In genomic region chr20:46566125-46566524, GRCh38 we compare ENCODE assay signal across 25 cellular contexts. TPM values are rescaled to one million over a fixed set of nuclear protein-coding genes. Genes with fewer than 3 reads are reported as not detected.
A peak's percentile ranks its signal among the peaks of the same experiment; 100 is the strongest.
DNase-seq lines count a peak whose midpoint lies in the region; ATAC-seq, FAIRE-seq and TF ChIP-seq lines count a peak whose summit lies in the region.
"Had no signal": no experiment of that assay in that cellular context is flagged by ENCODE, and none has a peak within 500 bp of the region (broad histone marks: within the 10 kb centered on the region; RNA-seq: fewer than 3 reads in every experiment).

No MANE protein-coding gene starts in this region.

- no peak overlapping the region for H4K8ac ChIP-seq in neuronal stem cell (ENCODE audit: low read depth, low read length)

- H3K36me3 ChIP-seq in RWPE2 (ENCODE audit: low read depth) (no peaks in the 10 kb centered on the region), neuronal stem cell (replicated peaks in 1 of 2; ENCODE audit: control insufficient read depth in 2 of 2, insufficient read depth in 2 of 2, low read length in 2 of 2) (no peaks in the 10 kb centered on the region)
- H3K36me3 ChIP-seq: BE2C; BLaER1 treated with 17β-estradiol and CSF1 and Interleukin-3, amounts not matched to agents 10 nM and 100 nM had no signal

- peaks cover 3% of the 10 kb centered on the region for H3K4me1 Mint-ChIP-seq in CD14-positive monocyte
- H3K4me1 Mint-ChIP-seq: CD4-positive, alpha-beta memory T cell had no signal

- peak; percentile 21 for DNase-seq in CD14-positive monocyte (ENCODE audit: low spot score)
- peak; percentile 72 for DNase-seq in RWPE2 (ENCODE audit: low spot score)
- no peak for DNase-seq in neuronal stem cell (ENCODE audit: low spot score)
- DNase-seq in urothelium cell line (ENCODE audit: low spot score): no peak
- no peak for DNase-seq in NCI-H1930 (lab: John Stamatoyannopoulos, UW)
- DNase-seq: 8988T; ACHN; AML-193; BE2C; Calu3; CD4-positive, alpha-beta memory T cell; COR-L47; DMS53; DMS79 treated with DMSO at 0.1 percent for 48 hours; GF-D8; HCEC 1CT had no signal

- H3K4me3 ChIP-seq in RWPE2 (ENCODE audit: severe bottlenecking) (no peak overlapping the region), neuronal stem cell (ENCODE audit: low read length in 2 of 2) (no peak overlapping the region)
- H3K4me3 ChIP-seq: A549; BLaER1 treated with 17β-estradiol and CSF1 and Interleukin-3, amounts not matched to agents 10 nM and 100 nM; GM23338 had no signal

- no peak overlapping the region for H3K4ac ChIP-seq in neuronal stem cell (ENCODE audit: low read length)

- no peaks in the 10 kb centered on the region for H3K79me1 ChIP-seq in neuronal stem cell (ENCODE audit: low read depth, low read length)

- WGBS in neuronal stem cell (ENCODE audit: extremely low coverage in 2 of 2, insufficient read length in 2 of 2, insufficient replicate concordance in 1 of 2), 2 donors: no CpG with 5 or more reads among the region's 10 CpGs

- H2BK12ac ChIP-seq in neuronal stem cell (ENCODE audit: low read length): no peak overlapping the region

- TF ChIP-seq CTCF in CD14-positive monocyte (IDR thresholded peaks at IDR 0.05) (no peak), RWPE2 (IDR thresholded peaks at IDR 0.05; ENCODE audit: poor library complexity, severe bottlenecking) (no peak)

- H3K23ac ChIP-seq in neuronal stem cell (ENCODE audit: low read depth, low read length, poor library complexity): peak overlapping the region; percentile 48

- peak overlapping the region; percentile 89 for H2BK15ac ChIP-seq in neuronal stem cell (ENCODE audit: low read length)

- intact Hi-C loops in CD14-positive monocyte (cut with micrococcal nuclease): no loop called here

- no peak overlapping the region for H3K4me2 ChIP-seq in neuronal stem cell (ENCODE audit: insufficient read depth, low read length, poor library complexity, severe bottlenecking)
- H3K4me2 ChIP-seq: A549; BLaER1 treated with 17β-estradiol and CSF1 and Interleukin-3, amounts not matched to agents 10 nM and 100 nM; GM23338 had no signal

- no peak overlapping the region for H2BK120ac ChIP-seq in neuronal stem cell (ENCODE audit: low read depth, low read length)

- no peaks in the 10 kb centered on the region for H3K9me3 Mint-ChIP-seq in CD14-positive monocyte
- H3K9me3 Mint-ChIP-seq: CD4-positive, alpha-beta memory T cell; GM23338 had no signal

- no peaks in the 10 kb centered on the region for H3K4me1 ChIP-seq in RWPE2 (ENCODE audit: insufficient read depth, poor library complexity, severe bottlenecking)
- peaks cover 13 to 19% of the 10 kb centered on the region in 2 donors for H3K4me1 ChIP-seq in neuronal stem cell (ENCODE audit: control insufficient read depth in 2 of 2, insufficient read depth in 1 of 2, low read depth in 1 of 2, low read length in 2 of 2)
- H3K4me1 ChIP-seq: BE2C had no signal

- no peak overlapping the region for H2BK5ac ChIP-seq in neuronal stem cell (ENCODE audit: low read length)

- peak overlapping the region; percentile 46 for H3K9ac ChIP-seq in neuronal stem cell (ENCODE audit: low read depth, low read length, poor library complexity)
- H3K9ac ChIP-seq: BLaER1 treated with 17β-estradiol and CSF1 and Interleukin-3, amounts not matched to agents 10 nM and 100 nM had no signal

- FAIRE-seq in urothelium cell line (lab: Jason Lieb, UNC): peak; percentile 9
- FAIRE-seq: A549, GM12891, GM18507, GM19239, H54 had no signal

- no peaks in the 10 kb centered on the region for H3K27me3 ChIP-seq in RWPE2 (ENCODE audit: insufficient read depth, poor library complexity, severe bottlenecking)
- peaks cover 0 to 1% (median 0%) of the 10 kb centered on the region in 3 experiments for H3K27me3 ChIP-seq in neuronal stem cell (ENCODE audit: control insufficient read depth in 3 of 3, insufficient read depth in 3 of 3, low read depth in 1 of 3, low read length in 3 of 3)
- H3K27me3 ChIP-seq: BE2C; BLaER1 treated with 17β-estradiol and CSF1 and Interleukin-3, amounts not matched to agents 10 nM and 100 nM had no signal

- no peak overlapping the region for H2AFZ ChIP-seq in neuronal stem cell (ENCODE audit: low read length)
- H2AFZ ChIP-seq: GM23338 had no signal

- H4K91ac ChIP-seq in neuronal stem cell (ENCODE audit: low read depth, low read length, poor library complexity): peak overlapping the region; percentile 62

- H3K14ac ChIP-seq in neuronal stem cell (ENCODE audit: low read length): no peak overlapping the region

- H3K27ac Mint-ChIP-seq in CD14-positive monocyte: no peak overlapping the region
- H3K27ac Mint-ChIP-seq: CD4-positive, alpha-beta memory T cell; GM23338 had no signal

- H3K36me3 Mint-ChIP-seq in CD14-positive monocyte: no peaks in the 10 kb centered on the region
- H3K36me3 Mint-ChIP-seq: CD4-positive, alpha-beta memory T cell had no signal

- peak overlapping the region; percentile 42 for H3K18ac ChIP-seq in neuronal stem cell (ENCODE audit: low read length)

- ATAC-seq in RWPE2 (ENCODE audit: low read depth) (no peak), GM18907 (IDR thresholded peaks at IDR 0.05; ENCODE audit: unreplicated experiment) (no peak), GM19324 (IDR thresholded peaks at IDR 0.05; ENCODE audit: low FRiP score, unreplicated experiment) (no peak)
- ATAC-seq: A549, GM23338 had no signal

- H2AK5ac ChIP-seq in neuronal stem cell (ENCODE audit: low read depth, low read length): no peak overlapping the region

- H3K27ac ChIP-seq in RWPE2 (ENCODE audit: poor library complexity, severe bottlenecking): no peak overlapping the region
- no peak overlapping the region for H3K27ac ChIP-seq in neuronal stem cell (replicated peaks; ENCODE audit: low read length)
- H3K27ac ChIP-seq: A549; BLaER1 treated with 17β-estradiol and CSF1 and Interleukin-3, amounts not matched to agents 10 nM and 100 nM had no signal

- H3K27me3 Mint-ChIP-seq in CD14-positive monocyte (ENCODE audit: low read depth in 3 of 3): peaks cover 2 to 16% (median 7%) of the 10 kb centered on the region in 3 donors

- H3K9me3 ChIP-seq in RWPE2 (ENCODE audit: severe bottlenecking) (no peaks in the 10 kb centered on the region), neuronal stem cell (replicated peaks in 1 of 2; ENCODE audit: control insufficient read depth in 2 of 2, insufficient read depth in 1 of 2, low read depth in 1 of 2, low read length in 2 of 2) (no peaks in the 10 kb centered on the region)
- H3K9me3 ChIP-seq: A549; BLaER1 treated with 17β-estradiol and CSF1 and Interleukin-3, amounts not matched to agents 10 nM and 100 nM had no signal

- no peak overlapping the region for H3K4me3 Mint-ChIP-seq in CD14-positive monocyte
- H3K4me3 Mint-ChIP-seq: CD4-positive, alpha-beta memory T cell; GM23338 had no signal

RNA-seq across cellular contexts. Expression of gene OCSTAMP, which starts 15.7 kb away (rescaled TPM):
- not detected for polyA plus RNA-seq in CD14-positive monocyte
- 0.08 TPM for polyA plus RNA-seq in neuronal stem cell (2013, experiment 1 of 2)
- polyA plus RNA-seq in neuronal stem cell (2013, experiment 2 of 2): 0.04 TPM
- polyA plus RNA-seq: A549; CD4-positive, alpha-beta memory T cell had no signal

RNA-seq across cellular contexts. Expression of gene ZNF334, which starts 52.8 kb away (rescaled TPM):
- polyA plus RNA-seq in CD14-positive monocyte: not detected
- 14.2 TPM for polyA plus RNA-seq in neuronal stem cell (2013, experiment 1 of 2)
- 14.9 TPM for polyA plus RNA-seq in neuronal stem cell (2013, experiment 2 of 2)
- polyA plus RNA-seq: A549; CD4-positive, alpha-beta memory T cell had no signal

Comparison
In these comparisons a context has a peak if more than half of its experiments do, and no peak if none do; other contexts are left out.
1. DNase-seq: peak in CD14-positive monocyte (single experiment) and RWPE2 (single experiment); none in neuronal stem cell (single experiment), urothelium cell line (single experiment) and NCI-H1930 (0 of 2).